23 cellular contexts compared by ENCODE assay signal in the genomic region with DNA sequence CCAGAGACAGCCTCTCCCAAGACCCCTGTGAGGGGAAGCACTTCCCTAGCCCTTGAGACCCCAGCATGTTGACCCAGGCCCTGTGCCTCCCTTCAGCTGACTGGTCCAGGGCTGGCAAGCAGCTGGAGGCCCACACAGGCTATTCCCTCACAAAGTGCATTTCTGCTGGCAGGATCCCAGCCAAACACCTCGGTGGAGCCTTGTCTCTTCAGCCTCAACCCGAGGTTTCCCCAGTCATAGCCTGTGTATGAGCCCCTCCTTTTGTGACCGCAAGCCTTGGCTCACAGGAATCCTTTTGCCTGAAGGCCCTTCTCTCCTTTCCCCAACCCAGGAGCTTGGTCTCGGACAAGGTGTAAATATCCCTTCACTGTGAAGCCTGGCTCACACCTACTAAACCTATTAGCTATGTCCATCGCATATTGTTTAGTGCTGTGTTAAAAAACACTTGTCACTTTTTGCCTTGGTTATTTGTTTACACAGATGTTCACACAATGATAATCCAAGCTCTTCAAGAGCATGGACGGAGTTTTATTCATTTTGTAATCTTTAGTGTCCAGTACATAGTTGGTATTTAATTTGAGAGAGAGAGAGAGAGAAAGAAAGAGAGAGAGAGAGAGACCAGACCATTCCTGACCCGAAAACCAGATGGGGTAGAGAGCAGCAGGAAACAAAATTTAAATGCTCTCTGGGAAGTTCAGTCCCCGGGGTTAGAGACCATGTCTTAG. TPM values are rescaled to one million over a fixed set of nuclear protein-coding genes. Genes with fewer than 3 reads are reported as not detected.
"Had no signal": no experiment of that assay in that cellular context is flagged by ENCODE, and none has a peak within 500 bp of the region (broad histone marks: within the 10 kb centered on the region; RNA-seq: fewer than 3 reads in every experiment).

No MANE protein-coding gene starts in this region.

- H3K27me3 Mint-ChIP-seq: activated naive CD8-positive, alpha-beta T cell treated with anti-CD3 and anti-CD28 coated beads for 36 hours; dendritic cell treated with granulocyte-macrophage colony-stimulating factor and Interleukin-4, amounts not matched to agents 40 ng/mL and 50 ng/mL, for 4 days had no signal

- H3K27ac Mint-ChIP-seq: activated naive CD8-positive, alpha-beta T cell treated with anti-CD3 and anti-CD28 coated beads for 36 hours; dendritic cell treated with granulocyte-macrophage colony-stimulating factor and Interleukin-4, amounts not matched to agents 40 ng/mL and 50 ng/mL, for 4 days; mesothelial cell of epicardium; nephron; progenitor cell of endocrine pancreas had no signal

- H3K27me3 ChIP-seq: cardiac muscle cell, esophagus muscularis mucosa, gastroesophageal sphincter, heart left ventricle, right atrium auricular region, transverse colon, vagina had no signal

- H3K36me3 ChIP-seq: cardiac muscle cell, esophagus muscularis mucosa, gastroesophageal sphincter, heart left ventricle, right atrium auricular region, transverse colon, vagina, WERI-Rb-1 had no signal

- H3K9me3 Mint-ChIP-seq: dendritic cell treated with granulocyte-macrophage colony-stimulating factor and Interleukin-4, amounts not matched to agents 40 ng/mL and 50 ng/mL, for 4 days had no signal

- H3K9me3 ChIP-seq: esophagus muscularis mucosa, transverse colon, vagina had no signal

- H3K4me3 ChIP-seq: cardiac muscle cell, esophagus muscularis mucosa, gastroesophageal sphincter, heart left ventricle, lung, right atrium auricular region, skin epidermis, transverse colon, vagina had no signal

- H3K27ac ChIP-seq: cardiac muscle cell, esophagus muscularis mucosa, gastroesophageal sphincter, heart left ventricle, right atrium auricular region, skin epidermis, transverse colon, vagina, WERI-Rb-1 had no signal

- H3K4me3 Mint-ChIP-seq: activated naive CD8-positive, alpha-beta T cell treated with anti-CD3 and anti-CD28 coated beads for 36 hours; dendritic cell treated with granulocyte-macrophage colony-stimulating factor and Interleukin-4, amounts not matched to agents 40 ng/mL and 50 ng/mL, for 4 days; mesothelial cell of epicardium had no signal

- H3K4me1 Mint-ChIP-seq: mesothelial cell of epicardium had no signal

- H3K36me3 Mint-ChIP-seq: mesothelial cell of epicardium had no signal

- H3K4me1 ChIP-seq: gastroesophageal sphincter, heart left ventricle, right atrium auricular region, transverse colon, vagina had no signal

- DNase-seq: activated CD4-positive, alpha-beta T cell treated with anti-CD3 and anti-CD28 coated beads for 1 hour; activated gamma-delta T cell treated with Interleukin-2 at 50 U/mL for 16 hours; activated naive CD8-positive, alpha-beta T cell treated with anti-CD3 and anti-CD28 coated beads for 36 hours; amniotic stem cell; effector CD8-positive, alpha-beta T cell; heart left ventricle; kidney; stimulated activated naive CD8-positive, alpha-beta T cell treated with anti-CD3 and anti-CD28 coated beads, Interleukin-15, Interleukin-2, amounts not matched to agents 100 U/mL and 50 U/mL, for 24 hours; transverse colon; WERI-Rb-1 had no signal

RNA-seq across cellular contexts. Expression of a gene that starts 8.5 kb away (rescaled TPM):
- total RNA-seq: chondrocyte, endothelial cell of umbilical vein, progenitor cell of endocrine pancreas had no signal
- polyA plus RNA-seq: cardiac muscle cell, endothelial cell of umbilical vein had no signal
